ENCODE assay signal across 1 cellular context in the genomic region with DNA sequence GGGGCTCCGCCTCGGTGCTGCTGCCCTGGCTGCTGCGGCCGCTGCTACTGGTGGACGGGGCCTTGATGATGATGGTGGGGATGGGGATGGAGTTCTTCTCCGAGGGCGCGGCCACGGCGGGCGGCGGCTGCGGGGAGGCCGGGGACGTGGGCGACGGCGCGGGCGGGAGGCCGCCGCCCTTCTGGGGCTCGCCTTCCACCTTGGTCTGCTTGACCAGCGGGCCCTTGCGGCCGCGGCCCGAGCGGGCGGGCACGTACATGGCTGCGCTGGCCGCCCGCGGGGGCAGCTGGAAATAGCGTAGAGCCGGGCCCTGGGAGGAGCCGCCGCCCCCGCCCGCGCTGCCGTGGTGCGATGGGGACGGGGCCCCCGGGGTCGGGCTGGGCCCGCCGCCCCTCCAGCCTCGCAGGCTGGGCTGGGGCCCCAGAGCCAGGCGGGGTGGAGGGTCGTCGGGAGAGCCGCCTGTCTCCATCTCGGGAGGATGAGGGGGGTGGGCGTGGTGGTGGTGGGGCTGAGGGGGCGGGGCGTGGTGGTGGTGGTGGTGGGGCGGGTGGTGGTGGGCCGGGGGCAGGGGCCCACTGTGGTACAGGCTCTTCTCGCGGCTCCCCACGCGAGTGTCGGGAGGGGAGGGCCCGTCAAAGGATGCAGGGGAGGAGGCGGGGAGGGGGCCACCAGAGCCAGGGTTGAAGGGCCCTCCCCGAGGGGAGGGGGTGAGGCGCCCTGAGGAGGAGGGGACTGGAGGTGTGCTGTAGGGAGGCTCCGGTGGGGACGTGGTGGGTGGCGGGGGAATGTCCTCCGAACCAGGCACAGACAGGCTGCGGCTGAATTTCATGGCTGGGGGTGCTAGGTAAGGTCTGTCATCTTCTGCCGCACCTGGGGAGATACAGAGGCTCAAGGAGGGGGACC.
TF ChIP-seq lines count a peak whose summit lies in the region.

No MANE protein-coding gene starts in this region.

TF ChIP-seq in GM23338, 12 proteins besides CTCF, POLR2A, EP300 and RAD21:
- TF ChIP-seq, protein P1, sequence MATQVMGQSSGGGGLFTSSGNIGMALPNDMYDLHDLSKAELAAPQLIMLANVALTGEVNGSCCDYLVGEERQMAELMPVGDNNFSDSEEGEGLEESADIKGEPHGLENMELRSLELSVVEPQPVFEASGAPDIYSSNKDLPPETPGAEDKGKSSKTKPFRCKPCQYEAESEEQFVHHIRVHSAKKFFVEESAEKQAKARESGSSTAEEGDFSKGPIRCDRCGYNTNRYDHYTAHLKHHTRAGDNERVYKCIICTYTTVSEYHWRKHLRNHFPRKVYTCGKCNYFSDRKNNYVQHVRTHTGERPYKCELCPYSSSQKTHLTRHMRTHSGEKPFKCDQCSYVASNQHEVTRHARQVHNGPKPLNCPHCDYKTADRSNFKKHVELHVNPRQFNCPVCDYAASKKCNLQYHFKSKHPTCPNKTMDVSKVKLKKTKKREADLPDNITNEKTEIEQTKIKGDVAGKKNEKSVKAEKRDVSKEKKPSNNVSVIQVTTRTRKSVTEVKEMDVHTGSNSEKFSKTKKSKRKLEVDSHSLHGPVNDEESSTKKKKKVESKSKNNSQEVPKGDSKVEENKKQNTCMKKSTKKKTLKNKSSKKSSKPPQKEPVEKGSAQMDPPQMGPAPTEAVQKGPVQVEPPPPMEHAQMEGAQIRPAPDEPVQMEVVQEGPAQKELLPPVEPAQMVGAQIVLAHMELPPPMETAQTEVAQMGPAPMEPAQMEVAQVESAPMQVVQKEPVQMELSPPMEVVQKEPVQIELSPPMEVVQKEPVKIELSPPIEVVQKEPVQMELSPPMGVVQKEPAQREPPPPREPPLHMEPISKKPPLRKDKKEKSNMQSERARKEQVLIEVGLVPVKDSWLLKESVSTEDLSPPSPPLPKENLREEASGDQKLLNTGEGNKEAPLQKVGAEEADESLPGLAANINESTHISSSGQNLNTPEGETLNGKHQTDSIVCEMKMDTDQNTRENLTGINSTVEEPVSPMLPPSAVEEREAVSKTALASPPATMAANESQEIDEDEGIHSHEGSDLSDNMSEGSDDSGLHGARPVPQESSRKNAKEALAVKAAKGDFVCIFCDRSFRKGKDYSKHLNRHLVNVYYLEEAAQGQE (IDR thresholded peaks at IDR 0.05; ENCODE audit: unreplicated experiment): no peak
- TF ChIP-seq ZNF462 (CRISPR knock-in tag; IDR thresholded peaks at IDR 0.05) (no peak), ZNF114 (CRISPR knock-in tag; IDR thresholded peaks at IDR 0.05) (no peak), EZH2 (IDR thresholded peaks at IDR 0.05; ENCODE audit: low read depth, unreplicated experiment) (peak; percentile 81)
TF ChIP-seq in GM23338: peak in this region for 1.
